Comparison of ENCODE assay signal across 1 cellular context in genomic region chr18:45793295-45793965, GRCh38.
TF ChIP-seq lines count a peak whose summit lies in the region.

No MANE protein-coding gene starts in this region.

TF ChIP-seq in IMR-90, 13 proteins besides CTCF, POLR2A, EP300 and RAD21:
- peak; percentile 99 for TF ChIP-seq CEBPB (IDR thresholded peaks at IDR 0.05; ENCODE audit: low read depth, low read length)
- peak; percentile 88 for TF ChIP-seq FOS (IDR thresholded peaks at IDR 0.05; ENCODE audit: low read depth, low read length)
- TF ChIP-seq RCOR1 (IDR thresholded peaks at IDR 0.05; ENCODE audit: insufficient replicate concordance, low read length), result peak; percentile 91
- no peak for TF ChIP-seq MXI1 (IDR thresholded peaks at IDR 0.05; ENCODE audit: borderline replicate concordance, low read depth, low read length)
- TF ChIP-seq MAZ (IDR thresholded peaks at IDR 0.05; ENCODE audit: borderline replicate concordance, low read depth, low read length), result no peak
- no peak for TF ChIP-seq MAFK (IDR thresholded peaks at IDR 0.05; ENCODE audit: low read depth, low read length)
TF ChIP-seq in IMR-90: peak in this region for 3.
